In the genomic region with DNA sequence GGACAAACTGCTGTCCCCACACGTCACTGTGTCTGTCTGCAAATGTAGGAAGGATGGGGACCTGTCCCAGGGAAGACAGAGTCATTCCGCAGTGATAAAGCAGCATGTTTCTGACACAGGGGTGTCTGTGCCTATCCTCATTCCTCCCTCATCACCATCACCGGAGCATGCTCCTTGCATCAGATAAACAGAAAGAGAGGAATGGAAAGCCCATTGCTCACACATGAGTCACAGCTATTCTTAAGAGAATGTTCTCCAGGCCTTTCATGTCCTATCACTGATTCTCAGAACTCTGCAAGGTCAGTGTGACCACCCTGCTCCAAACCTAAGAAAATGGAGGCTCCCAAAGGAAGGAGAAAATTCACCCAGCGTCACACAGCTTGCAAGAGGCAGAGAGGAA, we compare ENCODE assay signal across 13 cellular contexts. TPM values are rescaled to one million over a fixed set of nuclear protein-coding genes. Genes with fewer than 3 reads are reported as not detected.
DNase-seq lines count a peak whose midpoint lies in the region; ATAC-seq and TF ChIP-seq lines count a peak whose summit lies in the region.
"Had no signal": no experiment of that assay in that cellular context is flagged by ENCODE, and none has a peak within 500 bp of the region (broad histone marks: within the 10 kb centered on the region; RNA-seq: fewer than 3 reads in every experiment).

No MANE protein-coding gene starts in this region.

- no peaks in the 10 kb centered on the region for H3K36me3 ChIP-seq in Karpas-422 (ENCODE audit: insufficient read depth, low read length)
- no peaks in the 10 kb centered on the region for H3K36me3 ChIP-seq in left lung
- H3K36me3 ChIP-seq: HAP-1, SJCRH30 had no signal

- intact Hi-C loops in left lung (cut with DNase I) = no loop called here

- ATAC-seq in left lung = peak; percentile 37
- no peak for ATAC-seq in GM18519 (IDR thresholded peaks at IDR 0.05; ENCODE audit: low FRiP score, unreplicated experiment)
- ATAC-seq: activated CD4-positive, CD25-positive, alpha-beta regulatory T cell treated with anti-CD3 and anti-CD28 coated beads, Interleukin-2, amount 50 U/mL, for 24 hours had no signal

- H2AFZ ChIP-seq in Karpas-422 (ENCODE audit: low read length) = no peak overlapping the region

- H3K4me3 ChIP-seq in AG10803 (ENCODE audit: low read length) = no peak overlapping the region
- no peak overlapping the region for H3K4me3 ChIP-seq in Karpas-422 (ENCODE audit: low read length)
- H3K4me3 ChIP-seq in cardiac fibroblast (replicated peaks in 1 of 2; ENCODE audit: low read depth in 2 of 2, low read length in 2 of 2) = no peak overlapping the region
- no peak overlapping the region for H3K4me3 ChIP-seq in left lung
- H3K4me3 ChIP-seq: HAP-1, SJCRH30 had no signal

- peaks cover 6% of the 10 kb centered on the region; the same call in 1 of the 2 replicates for H4K20me1 ChIP-seq in Karpas-422 (ENCODE audit: insufficient read depth, low read depth, low read length)

- peak overlapping the region; percentile 69 for H3K4me2 ChIP-seq in Karpas-422 (ENCODE audit: low read depth, low read length, poor library complexity, severe bottlenecking)

- H3K9me2 ChIP-seq in Karpas-422 (replicated peaks; ENCODE audit: insufficient read depth, low read length) = no peaks in the 10 kb centered on the region

- DNase-seq in AG10803 (ENCODE audit: low read depth) (peak; percentile 83), Karpas-422 (no peak), cardiac fibroblast (ENCODE audit: low read depth in 2 of 2) (peak; percentile 55 to 89), left lung (no peak), T-helper 2 cell (no peak), Ammon's horn (ENCODE audit: low spot score) (no peak), GM20000 (ENCODE audit: low spot score) (no peak)
- DNase-seq: NCI-H524 treated with DMSO at 0.1 percent for 48 hours, right cardiac atrium, SJCRH30 had no signal

- no peaks in the 10 kb centered on the region for H3K79me2 ChIP-seq in Karpas-422 (ENCODE audit: low read length)

- peak overlapping the region; percentile 65 for H3K27ac ChIP-seq in Karpas-422 (ENCODE audit: low read length)
- no peak overlapping the region for H3K27ac ChIP-seq in left lung
- H3K27ac ChIP-seq: SJCRH30 had no signal

- TF ChIP-seq CTCF in AG10803 (conservative IDR thresholded peaks at IDR 0.05; ENCODE audit: low read length) (no peak), cardiac fibroblast (IDR thresholded peaks at IDR 0.05; ENCODE audit: low read depth, low read length) (no peak), left lung (IDR thresholded peaks at IDR 0.05) (no peak), GM20000 (IDR thresholded peaks at IDR 0.05; ENCODE audit: extremely low read depth, missing control alignments) (no peak)

- H3K9ac ChIP-seq in Karpas-422 (ENCODE audit: low read length) = peak overlapping the region; percentile 8; the same call in 1 of the 2 replicates

- no peaks in the 10 kb centered on the region for H3K9me3 ChIP-seq in Karpas-422 (ENCODE audit: low read length)
- no peaks in the 10 kb centered on the region for H3K9me3 ChIP-seq in left lung

- no peaks in the 10 kb centered on the region; the same call in 1 of the 2 replicates for H3K27me3 ChIP-seq in Karpas-422 (ENCODE audit: low read length)
- H3K27me3 ChIP-seq in left lung = peaks cover 9 to 39% of the 10 kb centered on the region in 2 donors
- H3K27me3 ChIP-seq: SJCRH30 had no signal

- H3K4me1 ChIP-seq in Karpas-422 (ENCODE audit: low read length) = peaks cover 35% of the 10 kb centered on the region
- H3K4me1 ChIP-seq in left lung = no peaks in the 10 kb centered on the region
- H3K4me1 ChIP-seq: HAP-1, SJCRH30 had no signal

RNA-seq across cellular contexts. Expression of a gene that starts 38.9 kb away (rescaled TPM):
- total RNA-seq in Karpas-422 (2014; rRNA removed; shearing (Covaris generic); ENCODE audit: low replicate concordance) = 24.1 and 79.6 TPM in 2 replicates
- 10 to 100 TPM; 19.6 to 26.4 TPM for total RNA-seq in left lung

Comparison
In these comparisons a context has a peak if more than half of its experiments do, and no peak if none do; other contexts are left out.
1. DNase-seq: peak in AG10803 (single experiment) and cardiac fibroblast (2 of 2); none in Karpas-422 (single experiment), left lung (0 of 2), T-helper 2 cell (0 of 5), Ammon's horn (single experiment) and GM20000 (single experiment).